In the genomic region with DNA sequence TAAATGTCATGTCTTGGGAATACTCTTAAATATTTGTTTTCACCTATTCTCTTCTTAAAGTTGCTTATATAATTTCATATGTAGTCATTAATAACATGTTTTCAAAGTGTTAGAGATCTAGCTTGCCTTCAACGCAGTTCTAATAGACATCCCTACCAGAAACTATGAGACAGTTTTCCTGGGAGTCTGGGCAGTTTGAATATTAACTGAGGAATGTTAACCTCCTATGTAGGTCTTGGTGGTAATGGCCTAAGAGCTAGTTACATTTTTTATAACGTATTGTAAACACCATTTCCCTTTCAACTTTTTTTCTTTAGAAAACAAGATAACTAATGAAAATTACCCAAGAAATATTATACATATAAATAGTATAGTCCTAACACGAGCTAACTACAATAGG, we compare ENCODE assay signal across 20 cellular contexts.
DNase-seq lines count a peak whose midpoint lies in the region; FAIRE-seq and TF ChIP-seq lines count a peak whose summit lies in the region.
"Had no signal": no experiment of that assay in that cellular context is flagged by ENCODE, and none has a peak within 500 bp of the region (broad histone marks: within the 10 kb centered on the region; RNA-seq: fewer than 3 reads in every experiment).

No MANE protein-coding gene starts in this region.

- DNase-seq in HFF-Myc (ENCODE audit: extremely low read depth, low read depth) = no peak
- peak; percentile 49 for DNase-seq in astrocyte (ENCODE audit: low read depth)
- peak; percentile 58 for DNase-seq in kidney tubule cell (ENCODE audit: low spot score)
- no peak for DNase-seq in suprapubic skin (ENCODE audit: low spot score in 2 of 2)
- no peak for DNase-seq in WERI-Rb-1
- no peak for DNase-seq in NCI-H748 treated with DMSO at 0.1 percent for 48 hours (lab: John Stamatoyannopoulos, UW)
- no peak for DNase-seq in kidney glomerular epithelial cell (lab: John Stamatoyannopoulos, UW)
- DNase-seq: activated B cell treated with CpG ODN at 0.5 μM for 24 hours; activated CD8-positive, alpha-beta T cell treated with anti-CD3 and anti-CD28 coated beads for 36 hours; activated naive CD8-positive, alpha-beta T cell treated with anti-CD3 and anti-CD28 coated beads for 36 hours; activated T-cell treated with anti-CD3 and anti-CD28 coated beads, Interleukin-2, amount 50 U/mL, for 4 hours; COR-L47; KBM-7; left colon; NCI-H2081; NCI-H446 treated with DMSO at 0.1 percent for 48 hours had no signal

- no peak for TF ChIP-seq EP300 in suprapubic skin (IDR thresholded peaks at IDR 0.05)

- peaks cover 28% of the 10 kb centered on the region for H3K4me1 ChIP-seq in astrocyte (ENCODE audit: insufficient read depth, low read length)
- H3K4me1 ChIP-seq in suprapubic skin = peaks cover 37% of the 10 kb centered on the region
- H3K4me1 ChIP-seq: breast epithelium had no signal

- peaks cover 66% of the 10 kb centered on the region for H3K79me2 ChIP-seq in astrocyte (ENCODE audit: insufficient read depth, low read length)

- H3K4me2 ChIP-seq in astrocyte (ENCODE audit: low read length) = peak overlapping the region; percentile 94

- H3K4me3 ChIP-seq in HFF-Myc (replicated peaks; ENCODE audit: low read depth, low read length) (peak overlapping the region; percentile 60), astrocyte (ENCODE audit: insufficient read depth, low read depth, low read length) (no peak overlapping the region), suprapubic skin (no peak overlapping the region), WERI-Rb-1 (ENCODE audit: low read depth, low read length) (no peak overlapping the region)
- H3K4me3 ChIP-seq: breast epithelium, HAP-1 had no signal

- H3K4me1 Mint-ChIP-seq in astrocyte (ENCODE audit: low read depth, unreplicated experiment) = peaks cover 44% of the 10 kb centered on the region

- no peak overlapping the region for H2AFZ ChIP-seq in astrocyte (ENCODE audit: low read depth, low read length)

- no peak for TF ChIP-seq POLR2A in suprapubic skin (IDR thresholded peaks at IDR 0.05)

- no peak for FAIRE-seq in astrocyte (lab: Jason Lieb, UNC)

- H3K9me3 Mint-ChIP-seq in astrocyte (ENCODE audit: unreplicated experiment) = no peaks in the 10 kb centered on the region
- H3K9me3 Mint-ChIP-seq: activated B cell treated with CpG ODN at 0.5 μM for 24 hours; activated CD8-positive, alpha-beta T cell treated with anti-CD3 and anti-CD28 coated beads for 36 hours; activated naive CD8-positive, alpha-beta T cell treated with anti-CD3 and anti-CD28 coated beads for 36 hours; activated T-cell treated with anti-CD3 and anti-CD28 coated beads, Interleukin-2, amount 50 U/mL, for 4 hours; T-helper 1 cell treated with Interleukin-12 subunit alpha and Interleukin-12 subunit beta and Interleukin-4 antibody, amounts not matched to agents 30 μg/mL and 1 μg/mL, for 36 hours had no signal

- no peaks in the 10 kb centered on the region for H3K36me3 ChIP-seq in astrocyte (ENCODE audit: insufficient read depth, low read length)
- no peaks in the 10 kb centered on the region for H3K36me3 ChIP-seq in suprapubic skin
- H3K36me3 ChIP-seq in WERI-Rb-1 = no peaks in the 10 kb centered on the region
- H3K36me3 ChIP-seq: breast epithelium, HAP-1 had no signal

- peak overlapping the region; percentile 82 for H3K27ac Mint-ChIP-seq in astrocyte (ENCODE audit: unreplicated experiment)
- H3K27ac Mint-ChIP-seq: activated B cell treated with CpG ODN at 0.5 μM for 24 hours; activated CD8-positive, alpha-beta T cell treated with anti-CD3 and anti-CD28 coated beads for 36 hours; activated naive CD8-positive, alpha-beta T cell treated with anti-CD3 and anti-CD28 coated beads for 36 hours; B cell; T-helper 1 cell treated with Interleukin-12 subunit alpha and Interleukin-12 subunit beta and Interleukin-4 antibody, amounts not matched to agents 30 μg/mL and 1 μg/mL, for 36 hours had no signal

- H3K36me3 Mint-ChIP-seq in astrocyte (ENCODE audit: low read depth, unreplicated experiment) = no peaks in the 10 kb centered on the region

- peak overlapping the region; percentile 98 for H3K27ac ChIP-seq in astrocyte (ENCODE audit: low read depth, low read length)
- peak overlapping the region; percentile 4 for H3K27ac ChIP-seq in suprapubic skin
- H3K27ac ChIP-seq in WERI-Rb-1 = no peak overlapping the region

- H3K27me3 Mint-ChIP-seq in astrocyte (ENCODE audit: low read depth, unreplicated experiment) = no peaks in the 10 kb centered on the region
- H3K27me3 Mint-ChIP-seq: activated B cell treated with CpG ODN at 0.5 μM for 24 hours; activated CD8-positive, alpha-beta T cell treated with anti-CD3 and anti-CD28 coated beads for 36 hours; activated naive CD8-positive, alpha-beta T cell treated with anti-CD3 and anti-CD28 coated beads for 36 hours; B cell had no signal

- H3K9ac ChIP-seq in astrocyte (ENCODE audit: low read length) = no peak overlapping the region

- no peak for TF ChIP-seq CTCF in HFF-Myc (IDR thresholded peaks at IDR 0.05; ENCODE audit: low read depth, low read length, missing control alignments)
- no peak for TF ChIP-seq CTCF in astrocyte (IDR thresholded peaks at IDR 0.05; ENCODE audit: insufficient read depth, low read depth, low read length)
- TF ChIP-seq CTCF in suprapubic skin (IDR thresholded peaks at IDR 0.05) = no peak
- no peak for TF ChIP-seq CTCF in WERI-Rb-1 (IDR thresholded peaks at IDR 0.05; ENCODE audit: low read depth, low read length)

- H3K27me3 ChIP-seq in astrocyte (ENCODE audit: insufficient read depth, low read length) (no peaks in the 10 kb centered on the region), suprapubic skin (no peaks in the 10 kb centered on the region), WERI-Rb-1 (ENCODE audit: insufficient read depth, low read depth, severe bottlenecking) (no peaks in the 10 kb centered on the region)
- H3K27me3 ChIP-seq: breast epithelium had no signal

- H4K20me1 ChIP-seq in astrocyte (ENCODE audit: insufficient read depth, low read length) = peaks cover 7% of the 10 kb centered on the region

- peak overlapping the region; percentile 69 for H3K4me3 Mint-ChIP-seq in astrocyte (ENCODE audit: unreplicated experiment)
- H3K4me3 Mint-ChIP-seq: activated B cell treated with CpG ODN at 0.5 μM for 24 hours; activated CD8-positive, alpha-beta T cell treated with anti-CD3 and anti-CD28 coated beads for 36 hours; activated naive CD8-positive, alpha-beta T cell treated with anti-CD3 and anti-CD28 coated beads for 36 hours; activated T-cell treated with anti-CD3 and anti-CD28 coated beads, Interleukin-2, amount 50 U/mL, for 4 hours; B cell; T-helper 1 cell treated with Interleukin-12 subunit alpha and Interleukin-12 subunit beta and Interleukin-4 antibody, amounts not matched to agents 30 μg/mL and 1 μg/mL, for 36 hours had no signal

- H3K9me3 ChIP-seq in astrocyte (ENCODE audit: insufficient read depth, low read depth, low read length) (no peaks in the 10 kb centered on the region), suprapubic skin (no peaks in the 10 kb centered on the region), WERI-Rb-1 (ENCODE audit: severe bottlenecking) (no peaks in the 10 kb centered on the region)
- H3K9me3 ChIP-seq: breast epithelium, HAP-1 had no signal

- WGBS in suprapubic skin = 89% methylated on average over 3 of the region's 3 CpGs

Comparison
In these comparisons a context has a peak if more than half of its experiments do, and no peak if none do; other contexts are left out.
1. DNase-seq: peak in astrocyte (single experiment) and kidney tubule cell (single experiment); none in HFF-Myc (single experiment), suprapubic skin (0 of 2), WERI-Rb-1 (single experiment), NCI-H748 treated with DMSO at 0.1 percent for 48 hours (single experiment) and kidney glomerular epithelial cell (single experiment).